In genomic region chr17:7530294-7530900, GRCh38 we compare ENCODE assay signal across 16 cellular contexts. TPM values are rescaled to one million over a fixed set of nuclear protein-coding genes. Genes with fewer than 3 reads are reported as not detected.
DNase-seq lines count a peak whose midpoint lies in the region; FAIRE-seq lines count a peak whose summit lies in the region.
"Had no signal": no experiment of that assay in that cellular context is flagged by ENCODE, and none has a peak within 500 bp of the region (broad histone marks: within the 10 kb centered on the region; RNA-seq: fewer than 3 reads in every experiment).

No MANE protein-coding gene starts in this region.

- intact Hi-C loops in activated CD4-positive, alpha-beta T cell treated with anti-CD3 and anti-CD28 coated beads, Interleukin-2, amount 10 ng/mL, durations not matched to agents 24 days and 14 days (cut with micrococcal nuclease) = no loop called here

- peak; percentile 56 for DNase-seq in Caki2 (ENCODE audit: low read depth)
- DNase-seq in RCC 7860 (ENCODE audit: low spot score) = no peak
- DNase-seq in kidney tubule cell (ENCODE audit: low spot score) = peak; percentile 4
- peak; percentile 60 for DNase-seq in renal cortical epithelial cell (ENCODE audit: low read depth)
- DNase-seq in NCI-H82 (lab: John Stamatoyannopoulos, UW) = no peak
- DNase-seq in activated CD4-positive, alpha-beta T cell treated with anti-CD3 and anti-CD28 coated beads, Interleukin-2, amount 10 ng/mL, durations not matched to agents 24 days and 14 days = no peak
- DNase-seq in SIG-M5 (lab: John Stamatoyannopoulos, UW) = no peak
- DNase-seq: 8988T; AML-193; Calu3; CD4-positive, CD25-positive, alpha-beta regulatory T cell; DMS 273 treated with DMSO at 0.1 percent for 48 hours; GOT3; H9 had no signal

- H3K27me3 Mint-ChIP-seq in activated CD4-positive, alpha-beta T cell treated with anti-CD3 and anti-CD28 coated beads, Interleukin-2, amount 10 ng/mL, durations not matched to agents 24 days and 14 days = peaks cover 3% of the 10 kb centered on the region

- no peak overlapping the region for H3K4me3 Mint-ChIP-seq in activated CD4-positive, alpha-beta T cell treated with anti-CD3 and anti-CD28 coated beads, Interleukin-2, amount 10 ng/mL, durations not matched to agents 24 days and 14 days
- H3K4me3 Mint-ChIP-seq: CD4-positive, CD25-positive, alpha-beta regulatory T cell; H9 had no signal

- peaks cover 2% of the 10 kb centered on the region for H3K36me3 Mint-ChIP-seq in activated CD4-positive, alpha-beta T cell treated with anti-CD3 and anti-CD28 coated beads, Interleukin-2, amount 10 ng/mL, durations not matched to agents 24 days and 14 days (ENCODE audit: low read depth)
- H3K36me3 Mint-ChIP-seq: CD4-positive, CD25-positive, alpha-beta regulatory T cell had no signal

- no peak overlapping the region for H3K27ac Mint-ChIP-seq in activated CD4-positive, alpha-beta T cell treated with anti-CD3 and anti-CD28 coated beads, Interleukin-2, amount 10 ng/mL, durations not matched to agents 24 days and 14 days
- H3K27ac Mint-ChIP-seq: CD4-positive, CD25-positive, alpha-beta regulatory T cell; H9 had no signal

- FAIRE-seq in RCC 7860 (lab: Jason Lieb, UNC) = peak; percentile 71
- FAIRE-seq: GM12891 had no signal

- no peaks in the 10 kb centered on the region for H3K4me1 Mint-ChIP-seq in activated CD4-positive, alpha-beta T cell treated with anti-CD3 and anti-CD28 coated beads, Interleukin-2, amount 10 ng/mL, durations not matched to agents 24 days and 14 days
- H3K4me1 Mint-ChIP-seq: CD4-positive, CD25-positive, alpha-beta regulatory T cell; H9 had no signal

- H3K9me3 Mint-ChIP-seq in activated CD4-positive, alpha-beta T cell treated with anti-CD3 and anti-CD28 coated beads, Interleukin-2, amount 10 ng/mL, durations not matched to agents 24 days and 14 days = peaks cover 9% of the 10 kb centered on the region

- in situ Hi-C loops in Caki2 (cut with HindIII; ENCODE audit: low pct_unique_long_range_greater_than_20kb, low sequenced_read_pairs) = no loop called here

RNA-seq across cellular contexts. Expression of gene TNFSF12, which starts 18.5 kb away (rescaled TPM):
- total RNA-seq in Caki2 (2014; rRNA removed; shearing (Covaris generic); ENCODE audit: low replicate concordance) = 0.24 TPM in 1 of 2 replicates, not detected in the other
- 4.2 and 15.5 TPM in 2 replicates for total RNA-seq in renal cortical epithelial cell
- total RNA-seq in activated CD4-positive, alpha-beta T cell treated with anti-CD3 and anti-CD28 coated beads, Interleukin-2, amount 10 ng/mL, durations not matched to agents 24 days and 14 days = 21.5 and 21.8 TPM in 2 replicates
- total RNA-seq: G401 had no signal

RNA-seq across cellular contexts. Expression of gene TNFSF13, which starts 28.2 kb away (rescaled TPM):
- 5.1 and 6.2 TPM in 2 replicates for total RNA-seq in Caki2 (2014; rRNA removed; shearing (Covaris generic); ENCODE audit: low replicate concordance)
- 22.1 and 31.9 TPM in 2 replicates for total RNA-seq in renal cortical epithelial cell
- 2.4 and 3.5 TPM in 2 replicates for total RNA-seq in activated CD4-positive, alpha-beta T cell treated with anti-CD3 and anti-CD28 coated beads, Interleukin-2, amount 10 ng/mL, durations not matched to agents 24 days and 14 days
- total RNA-seq: G401 had no signal

RNA-seq across cellular contexts. Expression of gene SENP3, which starts 31.3 kb away (rescaled TPM):
- total RNA-seq in Caki2 (2014; rRNA removed; shearing (Covaris generic); ENCODE audit: low replicate concordance) = 105 and 115 TPM in 2 replicates
- 61.4 and 101 TPM in 2 replicates for total RNA-seq in renal cortical epithelial cell
- total RNA-seq in activated CD4-positive, alpha-beta T cell treated with anti-CD3 and anti-CD28 coated beads, Interleukin-2, amount 10 ng/mL, durations not matched to agents 24 days and 14 days = 89.7 and 93.0 TPM in 2 replicates

RNA-seq across cellular contexts. Expression of gene POLR2A, which starts 46.2 kb away (rescaled TPM):
- 10.9 and 11.8 TPM in 2 replicates for total RNA-seq in Caki2 (2014; rRNA removed; shearing (Covaris generic); ENCODE audit: low replicate concordance)
- total RNA-seq in renal cortical epithelial cell = 57.3 and 169 TPM in 2 replicates
- 226 and 230 TPM in 2 replicates for total RNA-seq in activated CD4-positive, alpha-beta T cell treated with anti-CD3 and anti-CD28 coated beads, Interleukin-2, amount 10 ng/mL, durations not matched to agents 24 days and 14 days

RNA-seq across cellular contexts. Expression of gene CD68, which starts 49.0 kb away (rescaled TPM):
- 57.9 and 93.2 TPM in 2 replicates for total RNA-seq in Caki2 (2014; rRNA removed; shearing (Covaris generic); ENCODE audit: low replicate concordance)
- total RNA-seq in renal cortical epithelial cell = 4.2 and 7.6 TPM in 2 replicates
- 3.2 and 3.5 TPM in 2 replicates for total RNA-seq in activated CD4-positive, alpha-beta T cell treated with anti-CD3 and anti-CD28 coated beads, Interleukin-2, amount 10 ng/mL, durations not matched to agents 24 days and 14 days

Comparison
In these comparisons a context has a peak if more than half of its experiments do, and no peak if none do; other contexts are left out.
1. DNase-seq: peak in Caki2 (single experiment), kidney tubule cell (single experiment) and renal cortical epithelial cell (single experiment); none in RCC 7860 (single experiment), NCI-H82 (single experiment), activated CD4-positive, alpha-beta T cell treated with anti-CD3 and anti-CD28 coated beads, Interleukin-2, amount 10 ng/mL, durations not matched to agents 24 days and 14 days (single experiment) and SIG-M5 (single experiment).